16 cellular contexts compared by ENCODE assay signal in genomic region chr11:10975287-10975721, GRCh38.
A peak's percentile ranks its signal among the peaks of the same experiment; 100 is the strongest.
DNase-seq lines count a peak whose midpoint lies in the region; ATAC-seq and TF ChIP-seq lines count a peak whose summit lies in the region.
"Had no signal": no experiment of that assay in that cellular context is flagged by ENCODE, and none has a peak within 500 bp of the region (broad histone marks: within the 10 kb centered on the region; RNA-seq: fewer than 3 reads in every experiment).

No MANE protein-coding gene starts in this region.

- H3K9me2 ChIP-seq in GM23248 (ENCODE audit: insufficient read depth) (no peaks in the 10 kb centered on the region), hepatocyte (replicated peaks; ENCODE audit: insufficient read depth) (no peaks in the 10 kb centered on the region)

- H3K4me1 ChIP-seq in GM23248 (ENCODE audit: insufficient read depth): no peaks in the 10 kb centered on the region
- no peaks in the 10 kb centered on the region for H3K4me1 ChIP-seq in hepatocyte (ENCODE audit: insufficient read depth)
- H3K4me1 ChIP-seq: esophagus squamous epithelium had no signal

- H3K27ac ChIP-seq in GM23248 (no peak overlapping the region), hepatocyte (peak overlapping the region; percentile 29)
- H3K27ac ChIP-seq: esophagus squamous epithelium had no signal

- no peak overlapping the region for H3K4me3 Mint-ChIP-seq in progenitor cell of endocrine pancreas (ENCODE audit: low read depth)
- H3K4me3 Mint-ChIP-seq: activated naive CD8-positive, alpha-beta T cell treated with anti-CD3 and anti-CD28 coated beads, Interleukin-2, amount 50 U/mL, for 24 hours; stimulated activated naive CD8-positive, alpha-beta T cell treated with anti-CD3 and anti-CD28 coated beads, Interleukin-15, amount 100 ng/mL, for 72 hours had no signal

- no peaks in the 10 kb centered on the region for H3K27me3 Mint-ChIP-seq in progenitor cell of endocrine pancreas
- H3K27me3 Mint-ChIP-seq: activated naive CD8-positive, alpha-beta T cell treated with anti-CD3 and anti-CD28 coated beads, Interleukin-2, amount 50 U/mL, for 24 hours; stimulated activated naive CD8-positive, alpha-beta T cell treated with anti-CD3 and anti-CD28 coated beads, Interleukin-15, amount 100 ng/mL, for 72 hours had no signal

- no peaks in the 10 kb centered on the region for H3K9me3 ChIP-seq in GM23248 (ENCODE audit: low read depth)
- no peaks in the 10 kb centered on the region for H3K9me3 ChIP-seq in hepatocyte (ENCODE audit: low read depth)
- H3K9me3 ChIP-seq: esophagus squamous epithelium had no signal

- peaks cover 20% of the 10 kb centered on the region for H3K4me1 Mint-ChIP-seq in progenitor cell of endocrine pancreas (ENCODE audit: low read depth)
- H3K4me1 Mint-ChIP-seq: stimulated activated naive CD8-positive, alpha-beta T cell treated with anti-CD3 and anti-CD28 coated beads, Interleukin-15, amount 100 ng/mL, for 72 hours had no signal

- H3K79me2 ChIP-seq in GM23248 (ENCODE audit: insufficient read depth) (no peaks in the 10 kb centered on the region), hepatocyte (no peaks in the 10 kb centered on the region)

- H3K27me3 ChIP-seq in GM23248 (replicated peaks; ENCODE audit: insufficient read depth): peaks cover 12% of the 10 kb centered on the region; the same call in 1 of the 2 replicates
- H3K27me3 ChIP-seq in hepatocyte: no peaks in the 10 kb centered on the region
- H3K27me3 ChIP-seq: esophagus squamous epithelium had no signal

- H3K36me3 ChIP-seq in GM23248 (ENCODE audit: low read depth) (no peaks in the 10 kb centered on the region), hepatocyte (replicated peaks; ENCODE audit: insufficient read depth, low read depth) (no peaks in the 10 kb centered on the region)
- H3K36me3 ChIP-seq: esophagus squamous epithelium had no signal

- no peak overlapping the region for H3K27ac Mint-ChIP-seq in progenitor cell of endocrine pancreas
- H3K27ac Mint-ChIP-seq: activated naive CD8-positive, alpha-beta T cell treated with anti-CD3 and anti-CD28 coated beads, Interleukin-2, amount 50 U/mL, for 24 hours; stimulated activated naive CD8-positive, alpha-beta T cell treated with anti-CD3 and anti-CD28 coated beads, Interleukin-15, amount 100 ng/mL, for 72 hours had no signal

- no peaks in the 10 kb centered on the region for H3K36me3 Mint-ChIP-seq in progenitor cell of endocrine pancreas (ENCODE audit: insufficient read depth)

- H4K20me1 ChIP-seq in GM23248 (ENCODE audit: insufficient read depth) (no peaks in the 10 kb centered on the region), hepatocyte (ENCODE audit: insufficient read depth, poor library complexity, severe bottlenecking) (no peaks in the 10 kb centered on the region)

- no peak overlapping the region for H2AFZ ChIP-seq in GM23248
- no peak overlapping the region for H2AFZ ChIP-seq in hepatocyte

- no peak overlapping the region for H3K4me2 ChIP-seq in GM23248 (ENCODE audit: unreplicated experiment)
- no peak overlapping the region for H3K4me2 ChIP-seq in hepatocyte

- TF ChIP-seq CTCF in hepatocyte (IDR thresholded peaks at IDR 0.05; ENCODE audit: poor library complexity) (no peak), progenitor cell of endocrine pancreas (IDR thresholded peaks at IDR 0.05; ENCODE audit: unreplicated experiment) (no peak)

- no peak overlapping the region for H3K9ac ChIP-seq in GM23248

- peaks cover 7% of the 10 kb centered on the region for H3K9me3 Mint-ChIP-seq in progenitor cell of endocrine pancreas (ENCODE audit: low read depth)
- H3K9me3 Mint-ChIP-seq: activated naive CD8-positive, alpha-beta T cell treated with anti-CD3 and anti-CD28 coated beads, Interleukin-2, amount 50 U/mL, for 24 hours; stimulated activated naive CD8-positive, alpha-beta T cell treated with anti-CD3 and anti-CD28 coated beads, Interleukin-15, amount 100 ng/mL, for 72 hours had no signal

- H3K4me3 ChIP-seq in GM23248 (no peak overlapping the region), hepatocyte (no peak overlapping the region)
- H3K4me3 ChIP-seq: esophagus squamous epithelium had no signal

- ATAC-seq in HG02678 (IDR thresholded peaks at IDR 0.05; ENCODE audit: unreplicated experiment): no peak
- no peak for ATAC-seq in HG02885 (IDR thresholded peaks at IDR 0.05; ENCODE audit: poor library complexity, unreplicated experiment)
- ATAC-seq: activated naive CD8-positive, alpha-beta T cell treated with anti-CD3 and anti-CD28 coated beads, Interleukin-2, amount 50 U/mL, for 24 hours; HCT116; stimulated activated naive CD8-positive, alpha-beta T cell treated with anti-CD3 and anti-CD28 coated beads, Interleukin-15, amount 100 ng/mL, for 72 hours had no signal

- H3F3A ChIP-seq in GM23248 (ENCODE audit: insufficient read depth): no peaks in the 10 kb centered on the region

- WGBS in GM23248 (ENCODE audit: low coverage in 1 of 2, low lambda C conversion rate in 2 of 2, missing lambda C conversion rate in 2 of 2), 2 experiments: 26 to 39% methylated on average over 2 of the region's 2 CpGs
- 49% methylated on average over 2 of the region's 2 CpGs for WGBS in hepatocyte (ENCODE audit: low lambda C conversion rate, missing lambda C conversion rate)

- peak; percentile 55 for DNase-seq in Ammon's horn (ENCODE audit: low spot score)
- peak; percentile 16 for DNase-seq in GM23248
- DNase-seq in SK-MEL-5 (ENCODE audit: low read depth, low spot score): peak; percentile 29
- DNase-seq in hepatocyte (ENCODE audit: low spot score): peak; percentile 37
- no peak for DNase-seq in progenitor cell of endocrine pancreas (ENCODE audit: low spot score, unreplicated experiment)
- no peak for DNase-seq in activated CD4-positive, alpha-beta T cell treated with anti-CD3 and anti-CD28 coated beads, Interleukin-2, amount 50 U/mL, for 1 hour
- DNase-seq: activated naive CD8-positive, alpha-beta T cell treated with anti-CD3 and anti-CD28 coated beads, Interleukin-2, amount 50 U/mL, for 24 hours; effector CD4-positive, alpha-beta T cell; esophagus squamous epithelium; KG1; NCI-H1105 treated with DMSO at 0.1 percent for 48 hours; stimulated activated CD4-positive, alpha-beta T cell treated with anti-CD3 and anti-CD28 coated beads, Interleukin-2, amount 100 ng/mL, for 24 hours; stimulated activated naive CD8-positive, alpha-beta T cell treated with anti-CD3 and anti-CD28 coated beads, Interleukin-15, amount 100 ng/mL, for 72 hours had no signal

- in situ Hi-C loops in GM23248 (cut with MboI) (no loop called here), SK-MEL-5 (cut with HindIII; ENCODE audit: low pct_unique_long_range_greater_than_20kb, low sequenced_read_pairs) (no loop called here)

Comparison
In these comparisons a context has a peak if more than half of its experiments do, and no peak if none do; other contexts are left out.
1. DNase-seq: peak in Ammon's horn (single experiment), GM23248 (single experiment), SK-MEL-5 (single experiment) and hepatocyte (single experiment); none in progenitor cell of endocrine pancreas (single experiment) and activated CD4-positive, alpha-beta T cell treated with anti-CD3 and anti-CD28 coated beads, Interleukin-2, amount 50 U/mL, for 1 hour (single experiment).